In the genomic region with DNA sequence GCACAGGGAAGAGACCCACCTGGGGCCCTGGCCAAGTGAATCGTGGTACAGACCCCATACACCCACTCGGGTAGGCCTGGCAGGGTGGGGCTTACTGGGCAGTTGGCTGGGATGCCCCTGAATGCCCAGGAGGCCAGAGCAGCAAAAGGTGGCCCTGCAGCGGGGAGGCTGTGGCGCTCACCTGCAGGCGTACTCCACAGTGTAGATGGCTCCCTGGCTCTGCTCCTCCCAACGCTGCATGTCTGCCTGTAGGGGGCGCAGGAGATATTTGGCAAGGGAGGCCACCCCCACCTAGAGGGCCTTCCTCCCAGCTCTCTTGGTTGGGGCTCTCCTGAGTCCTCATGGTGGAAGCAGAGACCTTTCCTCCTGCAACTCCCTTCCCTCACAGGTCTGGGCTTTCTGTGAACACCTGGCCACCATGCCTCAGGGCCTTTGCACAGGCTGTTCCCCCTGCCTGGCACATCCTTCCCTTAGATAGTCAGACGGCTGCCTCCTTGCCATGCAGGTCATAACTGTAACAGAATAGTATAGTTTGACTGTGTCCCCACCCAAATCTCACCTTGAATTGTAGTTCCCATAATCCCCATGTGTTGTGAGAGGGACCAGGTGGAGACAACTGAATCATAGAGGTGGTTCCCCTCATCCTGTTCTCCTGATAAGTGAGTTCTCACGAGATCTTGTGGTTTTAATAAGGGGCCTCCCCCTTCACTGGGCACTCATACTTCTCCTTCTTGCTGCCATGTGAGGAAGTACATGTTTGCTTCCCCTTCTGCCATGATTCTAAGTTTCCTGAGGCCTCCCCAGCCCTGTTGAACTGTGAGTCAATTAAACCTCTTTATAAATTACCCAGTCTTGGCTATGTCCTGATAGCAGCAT, we compare ENCODE assay signal across 8 cellular contexts. TPM values are rescaled to one million over a fixed set of nuclear protein-coding genes. Genes with fewer than 3 reads are reported as not detected.
DNase-seq lines count a peak whose midpoint lies in the region; ATAC-seq and TF ChIP-seq lines count a peak whose summit lies in the region.

No MANE protein-coding gene starts in this region.

- no peaks in the 10 kb centered on the region for H3K27me3 ChIP-seq in NT2/D1 (ENCODE audit: insufficient read depth, insufficient read length)
- no peaks in the 10 kb centered on the region for H3K27me3 ChIP-seq in spleen (replicated peaks in 1 of 7)

- TF ChIP-seq POLR2A in spleen (IDR thresholded peaks at IDR 0.05): no peak

- peaks cover 62% of the 10 kb centered on the region for H3K36me3 ChIP-seq in NT2/D1 (ENCODE audit: insufficient read depth, insufficient read length, low read length)
- H3K36me3 ChIP-seq in spleen: peaks cover 0 to 79% (median 30%) of the 10 kb centered on the region in 6 donors

- DNase-seq in NT2/D1 (ENCODE audit: low read depth, low spot score): peak; percentile 67
- peak; percentile 72 for DNase-seq in activated CD8-positive, alpha-beta memory T cell treated with anti-CD3 and anti-CD28 coated beads, Interleukin-2, amount 50 U/mL, for 48 hours
- peak; percentile 31 for DNase-seq in fibroblast of the aortic adventitia (ENCODE audit: low read depth)
- DNase-seq in spleen: no peak

- H3K27ac ChIP-seq in 22Rv1: no peak overlapping the region
- H3K27ac ChIP-seq in spleen: peak overlapping the region in 7 of 8 donors; percentile 72 to 95 (median 91)

- H3K9me3 ChIP-seq in NT2/D1 (ENCODE audit: insufficient read depth, low read length) (no peaks in the 10 kb centered on the region), spleen (peaks cover 0 to 10% (median 4%) of the 10 kb centered on the region in 8 donors)

- 56 to 78% (median 74%) methylated on average over 5 to 9 of the region's 9 CpGs for WGBS in spleen, 5 donors

- H3K4me3 ChIP-seq in GM12875 (ENCODE audit: low read depth, low read length) (no peak overlapping the region), NT2/D1 (ENCODE audit: insufficient read length, low read depth) (no peak overlapping the region), fibroblast of the aortic adventitia (ENCODE audit: low read depth, low read length) (no peak overlapping the region), spleen (peak overlapping the region in 1 of 8 donors; percentile 44)

- TF ChIP-seq CTCF in 22Rv1 (IDR thresholded peaks at IDR 0.05) (peak; percentile 89), GM12875 (IDR thresholded peaks at IDR 0.05; ENCODE audit: borderline replicate concordance, insufficient read depth, low read depth, low read length) (peak; percentile 79), fibroblast of the aortic adventitia (IDR thresholded peaks at IDR 0.05; ENCODE audit: insufficient read depth, low read length) (peak; percentile 55), spleen (IDR thresholded peaks at IDR 0.05 in 8 of 11, conservative IDR thresholded peaks at IDR 0.05 in 3 of 11) (peak in 9 of 11 experiments; percentile 24 to 71 (median 60))

- peaks cover 2% of the 10 kb centered on the region for H3K4me1 ChIP-seq in NT2/D1 (ENCODE audit: insufficient read depth, insufficient read length)
- H3K4me1 ChIP-seq in spleen: peaks cover 15 to 91% (median 49%) of the 10 kb centered on the region in 6 donors

- H3K9ac ChIP-seq in NT2/D1 (ENCODE audit: insufficient read length, low read depth): peak overlapping the region; percentile 38

- no peak for ATAC-seq in HG02588 (IDR thresholded peaks at IDR 0.05; ENCODE audit: unreplicated experiment)
- ATAC-seq in HG02571 (IDR thresholded peaks at IDR 0.05; ENCODE audit: unreplicated experiment): no peak

- intact Hi-C loops in spleen (cut with DNase I; ENCODE audit: low total_unique reads): no loop called here

RNA-seq across cellular contexts. Expression of a gene that starts 5.9 kb away (rescaled TPM):
- 3.5 and 13.8 TPM in 2 replicates for total RNA-seq in fibroblast of the aortic adventitia (ENCODE audit: low replicate concordance)
- 10 to 100 TPM; 14.0 to 52.1 (median 26.0) TPM for total RNA-seq in spleen
- 10 to 100 TPM; 20.5 to 38.8 (median 26.5) TPM for polyA plus RNA-seq in spleen

RNA-seq across cellular contexts. Expression of a gene that starts 6.0 kb away (rescaled TPM):
- 38.0 and 61.2 TPM in 2 replicates for total RNA-seq in fibroblast of the aortic adventitia (ENCODE audit: low replicate concordance)
- total RNA-seq in spleen: 10 to 100 TPM; 47.4 to 78.4 (median 72.6) TPM
- polyA plus RNA-seq in spleen: 100 to 1,000 TPM; 122 to 139 (median 131) TPM

RNA-seq across cellular contexts. Expression of a gene that starts 16.0 kb away (rescaled TPM):
- total RNA-seq in fibroblast of the aortic adventitia (ENCODE audit: low replicate concordance) (0.27 TPM in 1 of 2 replicates, not detected in the other), spleen (1 to 10 TPM; 2.6 to 7.8 (median 3.6) TPM)
- polyA plus RNA-seq in spleen: 10 to 100 TPM in 1 of 3 donors, 1 to 10 TPM in 2; 2.2 to 15.5 (median 2.7) TPM

RNA-seq across cellular contexts. Expression of a gene that starts 17.1 kb away (rescaled TPM):
- total RNA-seq in fibroblast of the aortic adventitia (ENCODE audit: low replicate concordance) (3.4 and 17.8 TPM in 2 replicates), spleen (10 to 100 TPM in 6 of 7 donors, 1 to 10 TPM in 1; 9.9 to 15.5 (median 13.8) TPM)
- 10 to 100 TPM; 24.2 to 27.9 (median 25.8) TPM for polyA plus RNA-seq in spleen

RNA-seq across cellular contexts. Expression of a gene that starts 25.7 kb away (rescaled TPM):
- not detected in 2 replicates for total RNA-seq in fibroblast of the aortic adventitia (ENCODE audit: low replicate concordance)
- under 1 TPM in 1 of 7 donors, not detected in 6; 0.17 TPM for total RNA-seq in spleen
- polyA plus RNA-seq in spleen: not detected
